ENCODE assay signal across 15 cellular contexts in the genomic region with DNA sequence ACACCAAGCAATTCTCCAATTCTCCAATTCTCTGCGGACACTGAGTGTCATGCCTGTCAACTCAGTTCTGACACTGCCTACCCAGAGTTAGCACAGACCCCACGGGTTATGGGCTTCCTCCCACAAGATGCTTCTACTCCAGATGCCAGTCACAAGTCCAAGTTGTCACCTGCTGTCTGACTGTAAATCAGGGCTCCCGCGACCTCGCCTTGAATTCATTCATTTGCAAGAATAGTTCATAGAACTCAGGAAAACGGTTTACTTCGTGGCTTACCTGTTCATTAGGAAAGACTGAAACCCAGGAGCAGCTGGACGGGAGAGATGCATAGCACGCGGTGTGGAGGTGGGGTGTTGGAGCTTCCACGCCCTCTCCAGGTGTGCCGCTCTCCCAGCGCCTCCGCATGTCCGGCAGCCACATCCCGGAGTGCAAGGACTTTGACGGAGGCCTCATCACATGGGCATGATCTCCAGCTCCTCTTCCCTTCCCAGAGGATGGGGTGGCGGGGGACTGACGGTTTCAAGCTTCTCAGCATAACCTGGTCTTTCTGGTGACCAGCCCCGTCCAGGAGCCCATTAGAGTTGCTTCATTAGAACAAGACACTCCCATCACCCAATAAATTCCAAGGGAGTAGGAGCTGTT.
A peak's percentile ranks its signal among the peaks of the same experiment; 100 is the strongest.
DNase-seq lines count a peak whose midpoint lies in the region; ATAC-seq and TF ChIP-seq lines count a peak whose summit lies in the region.
"Had no signal": no experiment of that assay in that cellular context is flagged by ENCODE, and none has a peak within 500 bp of the region (broad histone marks: within the 10 kb centered on the region; RNA-seq: fewer than 3 reads in every experiment).

No MANE protein-coding gene starts in this region.

- H3K4me1 ChIP-seq in stomach: peaks cover 15 to 45% (median 29%) of the 10 kb centered on the region in 4 donors
- H3K4me1 ChIP-seq in foreskin keratinocyte: no peaks in the 10 kb centered on the region

- intact Hi-C loops in stomach (cut with DNase I; ENCODE audit: low total_unique reads): loop anchor here (10.0 kb wide), 1 partner anchor 187 kb away; no protein-coding TSS in a partner anchor

- H3K27me3 ChIP-seq in stomach (no peaks in the 10 kb centered on the region), foreskin keratinocyte (no peaks in the 10 kb centered on the region)

- no peak for TF ChIP-seq EP300 in stomach (IDR thresholded peaks at IDR 0.05)

- WGBS in stomach, 5 donors: 86 to 95% (median 93%) methylated on average over 20 of the region's 20 CpGs

- H3K4me3 Mint-ChIP-seq in activated T-cell treated with anti-CD3 and anti-CD28 coated beads, Interleukin-2, amount 50 U/mL, for 24 hours: peak overlapping the region; percentile 34
- H3K4me3 Mint-ChIP-seq in endothelial cell (ENCODE audit: unreplicated experiment): no peak overlapping the region
- H3K4me3 Mint-ChIP-seq: mesothelial cell of epicardium had no signal

- H3K4me3 ChIP-seq in SK-N-MC (peak overlapping the region; percentile 34; the same call in 1 of the 2 replicates), stomach (no peak overlapping the region)

- no peaks in the 10 kb centered on the region for H3K9me3 Mint-ChIP-seq in activated T-cell treated with anti-CD3 and anti-CD28 coated beads, Interleukin-2, amount 50 U/mL, for 24 hours
- no peaks in the 10 kb centered on the region for H3K9me3 Mint-ChIP-seq in endothelial cell (ENCODE audit: unreplicated experiment)
- H3K9me3 Mint-ChIP-seq: mesothelial cell of epicardium had no signal

- ATAC-seq in GM21619 (IDR thresholded peaks at IDR 0.05; ENCODE audit: unreplicated experiment) (no peak), foreskin keratinocyte (no peak)

- H3K27ac ChIP-seq in SK-N-MC (peak overlapping the region; percentile 66; the same call in 1 of the 2 replicates), stomach (peak overlapping the region in 3 of 5 donors; percentile 16 to 57 (median 36)), foreskin keratinocyte (no peak overlapping the region)

- no peak for TF ChIP-seq CTCF in endothelial cell (IDR thresholded peaks at IDR 0.05; ENCODE audit: unreplicated experiment)
- no peak for TF ChIP-seq CTCF in stomach (IDR thresholded peaks at IDR 0.05)
- no peak for TF ChIP-seq CTCF in foreskin keratinocyte (conservative IDR thresholded peaks at IDR 0.05)

- H3K27me3 Mint-ChIP-seq in activated T-cell treated with anti-CD3 and anti-CD28 coated beads, Interleukin-2, amount 50 U/mL, for 24 hours: no peaks in the 10 kb centered on the region
- no peaks in the 10 kb centered on the region for H3K27me3 Mint-ChIP-seq in endothelial cell (ENCODE audit: unreplicated experiment)
- H3K27me3 Mint-ChIP-seq: progenitor cell of endocrine pancreas had no signal

- no peaks in the 10 kb centered on the region for H3K9me3 ChIP-seq in SK-N-MC (ENCODE audit: low read depth, low read length)
- no peaks in the 10 kb centered on the region for H3K9me3 ChIP-seq in stomach

- no peak overlapping the region for H3K9ac ChIP-seq in SK-N-MC (ENCODE audit: insufficient read length)

- H3K4me1 Mint-ChIP-seq in activated T-cell treated with anti-CD3 and anti-CD28 coated beads, Interleukin-2, amount 50 U/mL, for 24 hours (ENCODE audit: low read depth): peaks cover 60% of the 10 kb centered on the region
- H3K4me1 Mint-ChIP-seq in endothelial cell (ENCODE audit: unreplicated experiment): peaks cover 13% of the 10 kb centered on the region

- H3K27ac Mint-ChIP-seq in activated T-cell treated with anti-CD3 and anti-CD28 coated beads, Interleukin-2, amount 50 U/mL, for 24 hours: peak overlapping the region; percentile 94
- peak overlapping the region; percentile 25 for H3K27ac Mint-ChIP-seq in endothelial cell (ENCODE audit: unreplicated experiment)
- H3K27ac Mint-ChIP-seq: mesothelial cell of epicardium, progenitor cell of endocrine pancreas had no signal

- no peak for TF ChIP-seq POLR2A in stomach (IDR thresholded peaks at IDR 0.05)

- peak; percentile 30 for DNase-seq in activated T-cell treated with anti-CD3 and anti-CD28 coated beads, Interleukin-2, amount 50 U/mL, for 24 hours
- DNase-seq in activated T-cell treated with anti-CD3 and anti-CD28 coated beads, Interleukin-2, amount 50 U/mL, for 48 hours: no peak
- DNase-seq in SK-N-MC (ENCODE audit: low read depth, low spot score) (no peak), endothelial cell (ENCODE audit: low spot score) (no peak), stomach (no peak), foreskin keratinocyte (no peak)
- DNase-seq in stimulated activated CD4-positive, alpha-beta T cell treated with anti-CD3 and anti-CD28 coated beads, Interleukin-2, amount 100 ng/mL, for 48 hours: no peak
- DNase-seq: activated CD4-positive, CD25-positive, alpha-beta regulatory T cell treated with anti-CD3 and anti-CD28 coated beads, Interleukin-2, amount 50 U/mL, for 72 hours; activated gamma-delta T cell treated with Interleukin-2 at 50 U/mL for 16 hours; EL; KBM-7; stimulated activated CD8-positive, alpha-beta memory T cell treated with anti-CD3 and anti-CD28 coated beads, Interleukin-4, amount 100 ng/mL, for 48 hours had no signal

- H3K36me3 ChIP-seq in SK-N-MC (ENCODE audit: insufficient read depth, low read length) (peaks cover 14% of the 10 kb centered on the region), stomach (peaks cover 9 to 57% (median 52%) of the 10 kb centered on the region in 4 donors)

- H3K36me3 Mint-ChIP-seq in activated T-cell treated with anti-CD3 and anti-CD28 coated beads, Interleukin-2, amount 50 U/mL, for 24 hours (ENCODE audit: low read depth): peaks cover 73% of the 10 kb centered on the region
- peaks cover 9% of the 10 kb centered on the region for H3K36me3 Mint-ChIP-seq in endothelial cell (ENCODE audit: low read depth, unreplicated experiment)
- H3K36me3 Mint-ChIP-seq: mesothelial cell of epicardium had no signal
